17 cellular contexts compared by ENCODE assay signal in the genomic region with DNA sequence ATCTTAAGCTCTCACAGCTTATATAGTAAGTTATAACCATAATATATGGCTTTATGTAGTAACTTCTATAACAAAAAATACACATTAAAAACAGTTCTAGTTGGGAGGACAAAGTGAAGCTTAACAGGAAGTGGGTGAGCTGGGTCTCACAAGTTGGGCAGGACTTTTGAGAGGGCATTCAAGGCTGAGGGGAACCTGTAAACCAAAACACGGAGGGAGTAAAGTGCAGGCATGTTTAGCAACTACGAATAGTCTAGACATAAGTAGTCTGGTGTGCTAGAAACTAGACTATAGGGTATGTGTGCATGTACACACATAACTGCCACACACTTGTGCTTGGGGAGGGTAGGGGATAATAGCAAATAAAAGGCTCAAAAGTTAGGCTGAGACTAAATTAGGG. TPM values are rescaled to one million over a fixed set of nuclear protein-coding genes. Genes with fewer than 3 reads are reported as not detected.
DNase-seq lines count a peak whose midpoint lies in the region; TF ChIP-seq lines count a peak whose summit lies in the region.
"Had no signal": no experiment of that assay in that cellular context is flagged by ENCODE, and none has a peak within 500 bp of the region (broad histone marks: within the 10 kb centered on the region; RNA-seq: fewer than 3 reads in every experiment).

No MANE protein-coding gene starts in this region.

- DNase-seq in activated naive CD4-positive, alpha-beta T cell treated with anti-CD3 and anti-CD28 coated beads, Interleukin-2, amount 10 ng/mL, durations not matched to agents 7 days and 5 days, result no peak
- no peak for DNase-seq in activated naive CD4-positive, alpha-beta T cell treated with anti-CD3 and anti-CD28 coated beads for 36 hours
- DNase-seq in SK-N-MC (ENCODE audit: low read depth, low spot score), result no peak
- peak; percentile 60 to 65 (median 63) for DNase-seq in immature natural killer cell
- no peak for DNase-seq in tibial nerve (ENCODE audit: low spot score in 2 of 2)
- no peak for DNase-seq in NCI-H524 (lab: John Stamatoyannopoulos, UW)
- DNase-seq in midbrain (lab: John Stamatoyannopoulos, UW), result no peak
- no peak for DNase-seq in NCI-H2171 treated with DMSO at 0.1 percent for 48 hours (lab: John Stamatoyannopoulos, UW)
- DNase-seq: ACHN; activated CD4-positive, alpha-beta T cell treated with anti-CD3 and anti-CD28 coated beads for 4 hours; GDM1; NCI-H69; OCI-M1; retina; stimulated activated naive CD4-positive, alpha-beta T cell treated with Interleukin-2 at 50 U/mL for 16 hours; uterus had no signal

- no peak overlapping the region for H3K4me3 ChIP-seq in SK-N-MC
- H3K4me3 ChIP-seq in tibial nerve, result no peak overlapping the region
- H3K4me3 ChIP-seq: SJSA1, uterus had no signal

- H3K27ac ChIP-seq in SK-N-MC (peak overlapping the region; percentile 55), tibial nerve (peak overlapping the region; percentile 24 to 97 (median 78))
- H3K27ac ChIP-seq: SJSA1 had no signal

- H3K9ac ChIP-seq in SK-N-MC (ENCODE audit: insufficient read length), result no peak overlapping the region

- no peak for TF ChIP-seq CTCF in tibial nerve (IDR thresholded peaks at IDR 0.05)

- H3K4me3 Mint-ChIP-seq in activated naive CD4-positive, alpha-beta T cell treated with anti-CD3 and anti-CD28 coated beads, Interleukin-2, amount 10 ng/mL, durations not matched to agents 7 days and 5 days, result no peak overlapping the region
- H3K4me3 Mint-ChIP-seq in activated naive CD4-positive, alpha-beta T cell treated with anti-CD3 and anti-CD28 coated beads for 36 hours, result no peak overlapping the region
- peak overlapping the region; percentile 55 to 75 (median 67) for H3K4me3 Mint-ChIP-seq in immature natural killer cell

- H3K9me3 Mint-ChIP-seq in activated naive CD4-positive, alpha-beta T cell treated with anti-CD3 and anti-CD28 coated beads, Interleukin-2, amount 10 ng/mL, durations not matched to agents 7 days and 5 days, result no peaks in the 10 kb centered on the region
- H3K9me3 Mint-ChIP-seq in activated naive CD4-positive, alpha-beta T cell treated with anti-CD3 and anti-CD28 coated beads for 36 hours, result no peaks in the 10 kb centered on the region
- no peaks in the 10 kb centered on the region for H3K9me3 Mint-ChIP-seq in immature natural killer cell

- H3K4me1 ChIP-seq in tibial nerve, result peaks cover 2 to 89% (median 64%) of the 10 kb centered on the region in 4 donors

- CTCF ChIA-PET in activated naive CD4-positive, alpha-beta T cell treated with anti-CD3 and anti-CD28 coated beads, Interleukin-2, amount 10 ng/mL, durations not matched to agents 7 days and 5 days (lab: Charles Lee), result interaction anchor here (0.9 to 2.8 kb wide), 5 partner anchors 10 to 163 kb away, joined by 3 to 14 read pairs (median 5); no protein-coding TSS in a partner anchor
- CTCF ChIA-PET in activated naive CD4-positive, alpha-beta T cell treated with anti-CD3 and anti-CD28 coated beads for 36 hours (lab: Charles Lee), result interaction anchor here (0.7 to 2.0 kb wide), 5 partner anchors 10 to 161 kb away, joined by 3 to 6 read pairs (median 4); no protein-coding TSS in a partner anchor

- H3K36me3 ChIP-seq in SK-N-MC (ENCODE audit: insufficient read depth, low read length) (peaks cover 22% of the 10 kb centered on the region), tibial nerve (peaks cover 0 to 5% (median 0%) of the 10 kb centered on the region in 3 donors)
- H3K36me3 ChIP-seq: uterus had no signal

- H3K27ac Mint-ChIP-seq in activated naive CD4-positive, alpha-beta T cell treated with anti-CD3 and anti-CD28 coated beads, Interleukin-2, amount 10 ng/mL, durations not matched to agents 7 days and 5 days, result peak overlapping the region; percentile 29
- H3K27ac Mint-ChIP-seq in activated naive CD4-positive, alpha-beta T cell treated with anti-CD3 and anti-CD28 coated beads for 36 hours, result no peak overlapping the region
- H3K27ac Mint-ChIP-seq in immature natural killer cell, result peak overlapping the region; percentile 79 to 96 (median 90)

- H3K27me3 Mint-ChIP-seq in activated naive CD4-positive, alpha-beta T cell treated with anti-CD3 and anti-CD28 coated beads, Interleukin-2, amount 10 ng/mL, durations not matched to agents 7 days and 5 days, result no peaks in the 10 kb centered on the region
- H3K27me3 Mint-ChIP-seq in activated naive CD4-positive, alpha-beta T cell treated with anti-CD3 and anti-CD28 coated beads for 36 hours (ENCODE audit: low read depth), result no peaks in the 10 kb centered on the region
- H3K27me3 Mint-ChIP-seq in immature natural killer cell (ENCODE audit: low read depth in 3 of 3), result peaks cover 0 to 2% (median 0%) of the 10 kb centered on the region in 3 donors

- intact Hi-C loops in activated naive CD4-positive, alpha-beta T cell treated with anti-CD3 and anti-CD28 coated beads for 36 hours (cut with micrococcal nuclease), result loop anchor here (5.0 kb wide), 1 partner anchor 106 kb away; no protein-coding TSS in a partner anchor

- H3K4me1 Mint-ChIP-seq in activated naive CD4-positive, alpha-beta T cell treated with anti-CD3 and anti-CD28 coated beads, Interleukin-2, amount 10 ng/mL, durations not matched to agents 7 days and 5 days, result peaks cover 59% of the 10 kb centered on the region
- H3K4me1 Mint-ChIP-seq in activated naive CD4-positive, alpha-beta T cell treated with anti-CD3 and anti-CD28 coated beads for 36 hours (ENCODE audit: low read depth), result peaks cover 56% of the 10 kb centered on the region
- H3K4me1 Mint-ChIP-seq in immature natural killer cell, result peaks cover 70 to 85% of the 10 kb centered on the region in 2 donors

- H3K9me3 ChIP-seq in SK-N-MC (ENCODE audit: low read depth, low read length), result no peaks in the 10 kb centered on the region
- H3K9me3 ChIP-seq in tibial nerve, result no peaks in the 10 kb centered on the region
- H3K9me3 ChIP-seq: SJSA1, uterus had no signal

- H3K27me3 ChIP-seq in tibial nerve, result no peaks in the 10 kb centered on the region
- H3K27me3 ChIP-seq: SJSA1, uterus had no signal

- no peak for TF ChIP-seq EP300 in tibial nerve (IDR thresholded peaks at IDR 0.05)

- TF ChIP-seq POLR2A in tibial nerve (IDR thresholded peaks at IDR 0.05), result no peak

- WGBS in tibial nerve, 2 donors, result 71 to 76% methylated on average over 2 of the region's 2 CpGs

- H3K36me3 Mint-ChIP-seq in activated naive CD4-positive, alpha-beta T cell treated with anti-CD3 and anti-CD28 coated beads, Interleukin-2, amount 10 ng/mL, durations not matched to agents 7 days and 5 days, result peaks cover 32% of the 10 kb centered on the region
- peaks cover 13% of the 10 kb centered on the region for H3K36me3 Mint-ChIP-seq in activated naive CD4-positive, alpha-beta T cell treated with anti-CD3 and anti-CD28 coated beads for 36 hours (ENCODE audit: low read depth)
- H3K36me3 Mint-ChIP-seq in immature natural killer cell, result peaks cover 1 to 16% (median 5%) of the 10 kb centered on the region in 3 donors

RNA-seq across cellular contexts. Expression of gene NEK9, which starts 14.2 kb away (rescaled TPM):
- 10 to 100 TPM; 53.5 to 55.6 TPM for total RNA-seq in activated naive CD4-positive, alpha-beta T cell treated with anti-CD3 and anti-CD28 coated beads for 36 hours
- 10 to 100 TPM; 10.4 to 15.2 (median 12.4) TPM for polyA plus RNA-seq in immature natural killer cell
- total RNA-seq in tibial nerve, result 100 to 1,000 TPM in 2 of 4 donors, 10 to 100 TPM in 2; 76.1 to 109 (median 94.4) TPM

RNA-seq across cellular contexts. Expression of gene TMED10, which starts 35.4 kb away (rescaled TPM):
- 100 to 1,000 TPM; 151 to 156 TPM for total RNA-seq in activated naive CD4-positive, alpha-beta T cell treated with anti-CD3 and anti-CD28 coated beads for 36 hours
- polyA plus RNA-seq in immature natural killer cell, result 100 to 1,000 TPM; 379 to 442 (median 439) TPM
- total RNA-seq in tibial nerve, result 100 to 1,000 TPM; 262 to 296 (median 280) TPM

Comparison
In these comparisons a context has a peak if more than half of its experiments do, and no peak if none do; other contexts are left out.
1. DNase-seq: peak in immature natural killer cell (3 of 3); none in activated naive CD4-positive, alpha-beta T cell treated with anti-CD3 and anti-CD28 coated beads, Interleukin-2, amount 10 ng/mL, durations not matched to agents 7 days and 5 days (single experiment), activated naive CD4-positive, alpha-beta T cell treated with anti-CD3 and anti-CD28 coated beads for 36 hours (single experiment), SK-N-MC (single experiment), tibial nerve (0 of 2), NCI-H524 (0 of 2), midbrain (single experiment) and NCI-H2171 treated with DMSO at 0.1 percent for 48 hours (single experiment).
2. H3K4me3 Mint-ChIP-seq: peak in immature natural killer cell (5 of 5); none in activated naive CD4-positive, alpha-beta T cell treated with anti-CD3 and anti-CD28 coated beads, Interleukin-2, amount 10 ng/mL, durations not matched to agents 7 days and 5 days (single experiment) and activated naive CD4-positive, alpha-beta T cell treated with anti-CD3 and anti-CD28 coated beads for 36 hours (single experiment).